In genomic region chr14:23299986-23300686, GRCh38 we compare ENCODE assay signal across 8 cellular contexts. TPM values are rescaled to one million over a fixed set of nuclear protein-coding genes. Genes with fewer than 3 reads are reported as not detected.
DNase-seq lines count a peak whose midpoint lies in the region; ATAC-seq and TF ChIP-seq lines count a peak whose summit lies in the region.

No MANE protein-coding gene starts in this region.

- H3K4me1 ChIP-seq in heart left ventricle (peaks cover 0 to 53% (median 30%) of the 10 kb centered on the region in 12 donors), mesodermal cell (ENCODE audit: control insufficient read depth, insufficient read depth, low read length, poor library complexity, severe bottlenecking) (peaks cover 14% of the 10 kb centered on the region), vagina (peaks cover 34% of the 10 kb centered on the region)

- H3K4me3 Mint-ChIP-seq in brain, result peak overlapping the region; percentile 97 to 98 (median 98)

- H3K27ac ChIP-seq in heart left ventricle, result peak overlapping the region; percentile 94 to 100 (median 98)
- H3K27ac ChIP-seq in mesodermal cell (ENCODE audit: low read depth, low read length, severe bottlenecking), result peak overlapping the region; percentile 80
- peak overlapping the region; percentile 97 for H3K27ac ChIP-seq in vagina

- no peak for TF ChIP-seq POLR2A in heart left ventricle (IDR thresholded peaks at IDR 0.05)
- no peak for TF ChIP-seq POLR2A in vagina (IDR thresholded peaks at IDR 0.05)

- H3K36me3 Mint-ChIP-seq in brain, result peaks cover 20% of the 10 kb centered on the region

- no peak for DNase-seq in heart left ventricle
- DNase-seq in Right ventricle myocardium superior, result no peak
- DNase-seq in vagina (ENCODE audit: extremely low spot score in 2 of 2), result no peak
- DNase-seq in cortex of kidney (lab: John Stamatoyannopoulos, UW), result no peak
- DNase-seq in Ammon's horn (ENCODE audit: low spot score), result no peak
- no peak for DNase-seq in COLO829 (ENCODE audit: low spot score)

- 45 to 53% (median 48%) methylated on average over 10 of the region's 10 CpGs for WGBS in heart left ventricle, 4 donors
- 84 to 93% methylated on average over 7 to 8 of the region's 10 CpGs for WGBS in mesodermal cell (ENCODE audit: insufficient coverage in 2 of 2), 2 experiments

- no peaks in the 10 kb centered on the region for H3K9me3 ChIP-seq in heart left ventricle
- no peaks in the 10 kb centered on the region for H3K9me3 ChIP-seq in mesodermal cell (ENCODE audit: control insufficient read depth, low read length)
- no peaks in the 10 kb centered on the region for H3K9me3 ChIP-seq in vagina

- H3K4me1 Mint-ChIP-seq in brain, result peaks cover 66% of the 10 kb centered on the region

- H3K27me3 Mint-ChIP-seq in brain, result peaks cover 4% of the 10 kb centered on the region

- H3K27ac Mint-ChIP-seq in brain, result peak overlapping the region; percentile 99 to 100 (median 99)

- TF ChIP-seq CTCF in heart left ventricle (IDR thresholded peaks at IDR 0.05), result peak in 1 of 12 donors; percentile 4
- peak in 1 of 2 experiments; percentile 28 for TF ChIP-seq CTCF in brain (conservative IDR thresholded peaks at IDR 0.05)
- TF ChIP-seq CTCF in vagina (IDR thresholded peaks at IDR 0.05), result no peak

- no peak for ATAC-seq in heart left ventricle
- ATAC-seq in Right ventricle myocardium superior (ENCODE audit: poor library complexity), result no peak

- H3K27me3 ChIP-seq in heart left ventricle (no peaks in the 10 kb centered on the region), vagina (no peaks in the 10 kb centered on the region)

- intact Hi-C loops in heart left ventricle (cut with DNase I) (loop anchor here in 8 of 10 donors (1.0 to 10.0 kb wide), 8 partner anchors 13 to 255 kb away; partner anchors contain the start of genes HOMEZ (in 3 of the 8), ACIN1 (in 1 of the 8), C14orf119 (in 1 of the 8) and THTPA (in 1 of the 8)), Right ventricle myocardium superior (cut with DNase I) (no loop called here), vagina (cut with DNase I) (no loop called here)

- H3K4me3 ChIP-seq in heart left ventricle (peak overlapping the region; percentile 48 to 95 (median 80)), mesodermal cell (ENCODE audit: extremely low read depth, insufficient read depth, low read length, poor library complexity, severe bottlenecking) (peak overlapping the region; percentile 52), vagina (peak overlapping the region; percentile 57 to 73)

- no peaks in the 10 kb centered on the region for H3K9me3 Mint-ChIP-seq in brain

- H3K36me3 ChIP-seq in heart left ventricle (peaks cover 0 to 35% (median 26%) of the 10 kb centered on the region in 9 donors), mesodermal cell (ENCODE audit: control insufficient read depth, insufficient read depth, low read length) (peaks cover 8% of the 10 kb centered on the region), vagina (no peaks in the 10 kb centered on the region)

RNA-seq across cellular contexts. Expression of gene PPP1R3E, which starts 2.5 kb away (rescaled TPM):
- total RNA-seq in heart left ventricle, result 10 to 100 TPM in 2 of 9 donors, 1 to 10 TPM in 7; 2.9 to 11.4 (median 5.6) TPM
- 10 to 100 TPM in 1 of 2 donors, 1 to 10 TPM in 1; 2.1 to 10.1 TPM for polyA plus RNA-seq in heart left ventricle
- total RNA-seq in Right ventricle myocardium superior, result 6.7 TPM
- 22.2 TPM for polyA plus RNA-seq in brain (ENCODE audit: insufficient read depth, low read depth, low replicate concordance)
- polyA plus RNA-seq in mesodermal cell (2013, experiment 1 of 2), result 3.2 TPM
- 5.8 TPM for polyA plus RNA-seq in mesodermal cell (2013, experiment 2 of 2)
- 8.6 TPM for total RNA-seq in vagina

RNA-seq across cellular contexts. Expression of gene BCL2L2, which starts 6.5 kb away (rescaled TPM):
- total RNA-seq in heart left ventricle, result 10 to 100 TPM; 30.0 to 40.3 (median 36.7) TPM
- 10 to 100 TPM; 16.6 to 52.9 TPM for polyA plus RNA-seq in heart left ventricle
- 37.3 TPM for total RNA-seq in Right ventricle myocardium superior
- polyA plus RNA-seq in brain (ENCODE audit: insufficient read depth, low read depth, low replicate concordance), result 35.7 TPM
- 15.9 TPM for polyA plus RNA-seq in mesodermal cell (2013, experiment 1 of 2)
- 15.4 TPM for polyA plus RNA-seq in mesodermal cell (2013, experiment 2 of 2)
- total RNA-seq in vagina, result 31.7 TPM

RNA-seq across cellular contexts. Expression of gene HOMEZ, which starts 14.2 kb away (rescaled TPM):
- total RNA-seq in heart left ventricle, result 10 to 100 TPM in 5 of 9 donors, 1 to 10 TPM in 4; 7.7 to 13.0 (median 10.0) TPM
- polyA plus RNA-seq in heart left ventricle, result 1 to 10 TPM; 6.2 to 9.2 TPM
- 6.5 TPM for total RNA-seq in Right ventricle myocardium superior
- 11.5 TPM for polyA plus RNA-seq in brain (ENCODE audit: insufficient read depth, low read depth, low replicate concordance)
- polyA plus RNA-seq in mesodermal cell (2013, experiment 1 of 2), result 16.7 TPM
- polyA plus RNA-seq in mesodermal cell (2013, experiment 2 of 2), result 14.2 TPM
- total RNA-seq in vagina, result 13.5 TPM

RNA-seq across cellular contexts. Expression of gene PABPN1, which starts 21.1 kb away (rescaled TPM):
- total RNA-seq in heart left ventricle, result 10 to 100 TPM; 23.7 to 85.1 (median 62.5) TPM
- polyA plus RNA-seq in heart left ventricle, result 100 to 1,000 TPM in 1 of 2 donors, 10 to 100 TPM in 1; 48.6 to 102 TPM
- 67.7 TPM for total RNA-seq in Right ventricle myocardium superior
- polyA plus RNA-seq in brain (ENCODE audit: insufficient read depth, low read depth, low replicate concordance), result 137 TPM
- polyA plus RNA-seq in mesodermal cell (2013, experiment 1 of 2), result 199 TPM
- 179 TPM for polyA plus RNA-seq in mesodermal cell (2013, experiment 2 of 2)
- total RNA-seq in vagina, result 66.0 TPM

RNA-seq across cellular contexts. Expression of gene SLC22A17, which starts 52.6 kb away (rescaled TPM):
- total RNA-seq in heart left ventricle, result 10 to 100 TPM in 4 of 9 donors, 1 to 10 TPM in 5; 8.5 to 14.9 (median 9.9) TPM
- 1 to 10 TPM; 7.2 to 9.7 TPM for polyA plus RNA-seq in heart left ventricle
- total RNA-seq in Right ventricle myocardium superior, result 10.3 TPM
- polyA plus RNA-seq in brain (ENCODE audit: insufficient read depth, low read depth, low replicate concordance), result 298 TPM
- polyA plus RNA-seq in mesodermal cell (2013, experiment 1 of 2), result 65.1 TPM
- 49.2 TPM for polyA plus RNA-seq in mesodermal cell (2013, experiment 2 of 2)
- total RNA-seq in vagina, result 37.8 TPM

Comparison
In these comparisons a context has a peak if more than half of its experiments do, and no peak if none do; other contexts are left out.
1. intact Hi-C loops: an anchor here in heart left ventricle (1.0 to 10.0 kb wide); none called in Right ventricle myocardium superior and vagina.